ENCODE assay signal across 15 cellular contexts in the genomic region with DNA sequence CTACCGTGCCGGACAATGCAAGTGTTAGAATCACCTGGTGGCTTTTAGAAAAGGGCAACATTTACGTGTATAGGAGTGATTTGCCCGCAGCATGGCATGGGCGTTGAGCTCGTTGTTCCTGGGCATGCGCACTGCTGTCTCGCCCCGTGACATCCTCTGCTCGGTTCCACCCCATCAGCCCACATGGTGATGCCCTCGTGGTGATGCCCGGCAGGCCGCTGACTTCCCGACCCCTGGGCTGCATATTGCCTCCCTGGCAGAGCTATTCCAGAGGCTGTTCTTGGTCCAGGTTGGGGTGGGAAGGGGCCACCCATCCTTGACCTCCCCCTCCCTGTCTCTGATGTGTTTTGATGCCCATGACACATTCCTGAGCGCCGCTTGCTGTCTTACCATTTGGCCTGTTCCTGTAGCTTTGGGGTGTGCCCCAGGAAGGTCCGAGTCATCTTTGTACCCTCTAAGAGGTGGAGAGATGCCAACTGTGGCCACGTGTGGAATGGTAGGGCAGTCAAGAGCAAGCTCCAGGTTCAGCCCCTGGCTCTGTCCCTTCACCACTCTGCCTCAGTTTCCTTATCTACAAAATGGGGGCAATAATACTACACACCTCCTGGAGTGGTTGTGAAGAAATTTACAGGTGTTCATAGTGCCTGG. TPM values are rescaled to one million over a fixed set of nuclear protein-coding genes. Genes with fewer than 3 reads are reported as not detected.
DNase-seq lines count a peak whose midpoint lies in the region; ATAC-seq and TF ChIP-seq lines count a peak whose summit lies in the region.
"Had no signal": no experiment of that assay in that cellular context is flagged by ENCODE, and none has a peak within 500 bp of the region (broad histone marks: within the 10 kb centered on the region; RNA-seq: fewer than 3 reads in every experiment).

No MANE protein-coding gene starts in this region.

- CTCF ChIA-PET in PC-3 (lab: Charles Lee) = no interaction called here

- H4K20me1 ChIP-seq in PC-3 (ENCODE audit: low read length) = no peaks in the 10 kb centered on the region

- H3K79me2 ChIP-seq in PC-3 (ENCODE audit: low read length) = peaks cover 71% of the 10 kb centered on the region

- H3F3A ChIP-seq in PC-3 (ENCODE audit: low read length, unreplicated experiment) = peaks cover 7% of the 10 kb centered on the region

- H3K4me3 ChIP-seq in PC-3 (ENCODE audit: low read length) = no peak overlapping the region
- H3K4me3 ChIP-seq: gastrocnemius medialis, mucosa of descending colon, tibial artery had no signal

- intact Hi-C loops in PC-3 (cut with micrococcal nuclease) = loop anchor here (10.0 kb wide), 1 partner anchor 65 kb away; the partner anchor contains the start of gene CCDC62

- peaks cover 8% of the 10 kb centered on the region for H3K36me3 Mint-ChIP-seq in stimulated activated effector memory CD8-positive, alpha-beta T cell treated with anti-CD3 and anti-CD28 coated beads, Interleukin-12 subunit alpha, Interleukin-12 subunit beta, amount 100 ng/mL, for 72 hours

- H3K4me2 ChIP-seq in PC-3 (ENCODE audit: low read length) = 0 out of 2 replicates have a peak overlapping the region, but pooled peaks have one; percentile 0

- H3K4me1 ChIP-seq in PC-3 (ENCODE audit: insufficient read depth, low read length) = peaks cover 46% of the 10 kb centered on the region

- H3K27ac ChIP-seq in PC-3 (ENCODE audit: low read length) = peak overlapping the region; percentile 61
- H3K27ac ChIP-seq: tibial artery had no signal

- peak overlapping the region; percentile 64 for H3K27ac Mint-ChIP-seq in stimulated activated effector memory CD8-positive, alpha-beta T cell treated with anti-CD3 and anti-CD28 coated beads, Interleukin-12 subunit alpha, Interleukin-12 subunit beta, amount 100 ng/mL, for 72 hours

- H3K27me3 ChIP-seq in PC-3 (ENCODE audit: low read length) = no peaks in the 10 kb centered on the region
- H3K27me3 ChIP-seq: gastrocnemius medialis, tibial artery had no signal

- ATAC-seq in PC-3 (no peak), GM19397 (IDR thresholded peaks at IDR 0.05; ENCODE audit: unreplicated experiment) (no peak)
- ATAC-seq in stimulated activated effector memory CD8-positive, alpha-beta T cell treated with anti-CD3 and anti-CD28 coated beads, Interleukin-12 subunit alpha, Interleukin-12 subunit beta, amount 100 ng/mL, for 72 hours = no peak
- ATAC-seq: mucosa of descending colon had no signal

- 0 out of 2 replicates have a peak, but pooled peaks cover 3% of the 10 kb centered on the region for H3K36me3 ChIP-seq in PC-3 (ENCODE audit: low read depth, low read length)
- H3K36me3 ChIP-seq: gastrocnemius medialis, tibial artery had no signal

- no peaks in the 10 kb centered on the region for H3K9me3 Mint-ChIP-seq in stimulated activated effector memory CD8-positive, alpha-beta T cell treated with anti-CD3 and anti-CD28 coated beads, Interleukin-12 subunit alpha, Interleukin-12 subunit beta, amount 100 ng/mL, for 72 hours

- peaks cover 60% of the 10 kb centered on the region for H3K4me1 Mint-ChIP-seq in stimulated activated effector memory CD8-positive, alpha-beta T cell treated with anti-CD3 and anti-CD28 coated beads, Interleukin-12 subunit alpha, Interleukin-12 subunit beta, amount 100 ng/mL, for 72 hours

- BruUV-seq in PC-3 (replicated peaks; lab: Mats Ljungman, UMichigan) = no TSS peak

- no peak overlapping the region for H3K4me3 Mint-ChIP-seq in stimulated activated effector memory CD8-positive, alpha-beta T cell treated with anti-CD3 and anti-CD28 coated beads, Interleukin-12 subunit alpha, Interleukin-12 subunit beta, amount 100 ng/mL, for 72 hours

- no peak overlapping the region for H2AFZ ChIP-seq in PC-3 (ENCODE audit: low read length)

- H3K9me3 ChIP-seq in PC-3 (ENCODE audit: low read length) = no peaks in the 10 kb centered on the region
- H3K9me3 ChIP-seq: gastrocnemius medialis, mucosa of descending colon, tibial artery had no signal

- H3K9me2 ChIP-seq in PC-3 (replicated peaks; ENCODE audit: low read length) = no peaks in the 10 kb centered on the region

- DNase-seq in ELR (ENCODE audit: low read depth) (peak; percentile 31), PC-3 (peak; percentile 51), inferior parietal cortex (ENCODE audit: extremely low spot score) (peak; percentile 25), NCI-H524 (lab: John Stamatoyannopoulos, UW) (no peak), NCI-H2171 treated with DMSO at 0.1 percent for 48 hours (lab: John Stamatoyannopoulos, UW) (no peak)
- DNase-seq in stimulated activated effector memory CD8-positive, alpha-beta T cell treated with anti-CD3 and anti-CD28 coated beads, Interleukin-12 subunit alpha, Interleukin-12 subunit beta, amount 100 ng/mL, for 72 hours (ENCODE audit: low spot score in 2 of 2) = no peak
- DNase-seq: activated CD4-positive, alpha-beta T cell treated with anti-CD3 and anti-CD28 coated beads, Interleukin-2, amount 50 U/mL, for 1 hour; activated effector memory CD4-positive, alpha-beta T cell treated with Interleukin-2 at 50 U/mL for 16 hours; gastrocnemius medialis; MV-4-11; SIG-M5; stimulated activated CD4-positive, alpha-beta T cell treated with anti-CD3 and anti-CD28 coated beads, Interleukin-15, amount 100 ng/mL, for 24 hours had no signal

- POLR2A ChIA-PET in PC-3 (lab: Charles Lee; ENCODE audit: unreplicated experiment) = no interaction called here

- H3K9ac ChIP-seq in PC-3 (ENCODE audit: low read length) = no peak overlapping the region

- no peak for TF ChIP-seq CTCF in PC-3 (conservative IDR thresholded peaks at IDR 0.05; ENCODE audit: low read depth, low read length)

RNA-seq across cellular contexts. Expression of gene HIP1R, which starts 4.8 kb away (rescaled TPM):
- 46.1 and 83.6 TPM in 2 replicates for total RNA-seq in PC-3 (2014; rRNA removed)

RNA-seq across cellular contexts. Expression of gene VPS37B, which starts 55.9 kb away (rescaled TPM):
- total RNA-seq in PC-3 (2014; rRNA removed) = 74.3 and 80.8 TPM in 2 replicates

Comparison
In these comparisons a context has a peak if more than half of its experiments do, and no peak if none do; other contexts are left out.
1. DNase-seq: peak in ELR (single experiment), PC-3 (single experiment) and inferior parietal cortex (single experiment); none in stimulated activated effector memory CD8-positive, alpha-beta T cell treated with anti-CD3 and anti-CD28 coated beads, Interleukin-12 subunit alpha, Interleukin-12 subunit beta, amount 100 ng/mL, for 72 hours (0 of 2), NCI-H524 (0 of 2) and NCI-H2171 treated with DMSO at 0.1 percent for 48 hours (single experiment).